In the genomic region with DNA sequence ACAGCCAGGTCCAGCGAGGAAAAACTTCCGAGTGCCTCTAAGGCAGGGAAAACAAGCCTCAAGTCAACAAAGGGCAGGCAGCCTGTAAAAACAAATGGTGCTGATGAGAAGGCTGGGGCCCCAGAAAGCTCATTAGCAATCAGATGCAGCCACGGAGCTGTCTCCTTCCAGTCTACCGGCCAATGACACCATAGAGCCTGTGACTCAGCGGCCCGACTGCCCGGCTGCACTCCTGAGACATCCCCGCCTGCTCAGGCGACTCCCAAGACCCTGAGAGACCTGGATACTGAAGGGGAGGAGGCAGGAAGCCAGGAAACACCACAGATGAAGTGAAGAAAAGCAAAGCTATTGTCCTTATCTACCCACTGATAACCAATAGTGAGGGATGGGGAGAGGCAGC, we compare ENCODE assay signal across 12 cellular contexts.
DNase-seq lines count a peak whose midpoint lies in the region; ATAC-seq and TF ChIP-seq lines count a peak whose summit lies in the region.
"Had no signal": no experiment of that assay in that cellular context is flagged by ENCODE, and none has a peak within 500 bp of the region (broad histone marks: within the 10 kb centered on the region; RNA-seq: fewer than 3 reads in every experiment).

No MANE protein-coding gene starts in this region.

- no peaks in the 10 kb centered on the region for H3K27me3 ChIP-seq in BE2C
- H3K27me3 ChIP-seq in lower lobe of right lung (ENCODE audit: low read depth), result no peaks in the 10 kb centered on the region
- H3K27me3 ChIP-seq: BLaER1 treated with 17β-estradiol and CSF1 and Interleukin-3, amounts not matched to agents 10 nM and 100 nM had no signal

- H3K4me3 ChIP-seq in BE2C (ENCODE audit: low read depth, low read length) (no peak overlapping the region), lower lobe of right lung (no peak overlapping the region)
- H3K4me3 ChIP-seq: BLaER1 treated with 17β-estradiol and CSF1 and Interleukin-3, amounts not matched to agents 10 nM and 100 nM had no signal

- H3K9me3 ChIP-seq in ES-I3 (ENCODE audit: control insufficient read depth, insufficient read depth, low read length), result no peaks in the 10 kb centered on the region
- H3K9me3 ChIP-seq in BE2C, result no peaks in the 10 kb centered on the region
- no peaks in the 10 kb centered on the region for H3K9me3 ChIP-seq in lower lobe of right lung

- H3K36me3 ChIP-seq in ES-I3 (ENCODE audit: insufficient read depth, low read length), result no peaks in the 10 kb centered on the region
- no peaks in the 10 kb centered on the region for H3K36me3 ChIP-seq in BE2C
- no peaks in the 10 kb centered on the region for H3K36me3 ChIP-seq in lower lobe of right lung
- H3K36me3 ChIP-seq: BLaER1 treated with 17β-estradiol and CSF1 and Interleukin-3, amounts not matched to agents 10 nM and 100 nM had no signal

- no peak overlapping the region for H3K27ac ChIP-seq in lower lobe of right lung
- H3K27ac ChIP-seq: BLaER1 treated with 17β-estradiol and CSF1 and Interleukin-3, amounts not matched to agents 10 nM and 100 nM had no signal

- DNase-seq in SHP77 (lab: John Stamatoyannopoulos, UW), result peak; percentile 65 to 78
- DNase-seq in glomerular endothelial cell (ENCODE audit: extremely low read depth, low read depth, low spot score), result peak; percentile 10
- peak in 31 of 56 donors; percentile 2 to 84 (median 14) for DNase-seq in nucleus accumbens (lab: John Stamatoyannopoulos, UW)
- no peak for DNase-seq in BE2C
- no peak for DNase-seq in lower lobe of right lung
- DNase-seq in erythroblast (lab: John Stamatoyannopoulos, UW), result no peak
- DNase-seq: effector CD8-positive, alpha-beta T cell; SIG-M5 had no signal

- peak overlapping the region; percentile 30; the same call in 1 of the 2 replicates for H3K9ac ChIP-seq in ES-I3 (ENCODE audit: low read depth, low read length)
- H3K9ac ChIP-seq: BLaER1 treated with 17β-estradiol and CSF1 and Interleukin-3, amounts not matched to agents 10 nM and 100 nM had no signal

- no peak for ATAC-seq in lower lobe of right lung
- ATAC-seq in GM21786 (IDR thresholded peaks at IDR 0.05; ENCODE audit: unreplicated experiment), result no peak
- ATAC-seq: natural killer cell treated with Interleukin-12 subunit alpha and Interleukin-12 subunit beta and Interleukin-15 and Interleukin-18, amount 100 ng/mL, for 72 hours had no signal

- intact Hi-C loops in lower lobe of right lung (cut with DNase I), result no loop called here

- TF ChIP-seq CTCF in BE2C (IDR thresholded peaks at IDR 0.05; ENCODE audit: low read depth, low read length) (no peak), lower lobe of right lung (IDR thresholded peaks at IDR 0.05) (no peak)

- no peak for TF ChIP-seq POLR2A in erythroblast (IDR thresholded peaks at IDR 0.05; ENCODE audit: low read length)

- peaks cover 13% of the 10 kb centered on the region for H3K4me1 ChIP-seq in ES-I3 (ENCODE audit: insufficient read depth, low read length)
- H3K4me1 ChIP-seq in BE2C, result no peaks in the 10 kb centered on the region
- no peaks in the 10 kb centered on the region for H3K4me1 ChIP-seq in lower lobe of right lung

Comparison
In these comparisons a context has a peak if more than half of its experiments do, and no peak if none do; other contexts are left out.
1. DNase-seq: peak in SHP77 (2 of 2), glomerular endothelial cell (single experiment) and nucleus accumbens (31 of 56); none in BE2C (single experiment), lower lobe of right lung (single experiment) and erythroblast (0 of 2).